18 cellular contexts compared by ENCODE assay signal in the genomic region with DNA sequence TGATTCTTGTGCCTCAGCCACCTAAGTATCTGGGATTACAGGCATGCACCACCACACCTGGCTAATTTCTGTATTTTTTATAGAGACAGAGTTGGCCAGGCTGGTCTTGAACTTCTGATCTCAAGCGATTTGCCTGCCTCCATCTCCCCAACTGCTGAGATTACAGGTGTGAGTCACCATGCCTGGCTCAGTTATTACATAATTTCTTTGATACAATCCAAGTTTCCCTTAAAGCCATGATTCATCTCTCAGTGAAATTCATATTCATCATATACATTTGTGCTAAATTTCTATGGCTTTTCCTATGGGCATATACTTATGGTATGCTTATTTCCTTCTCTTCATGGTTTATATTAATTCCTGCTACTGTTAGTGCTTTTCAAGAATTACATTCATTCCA. TPM values are rescaled to one million over a fixed set of nuclear protein-coding genes. Genes with fewer than 3 reads are reported as not detected.
A peak's percentile ranks its signal among the peaks of the same experiment; 100 is the strongest.
DNase-seq lines count a peak whose midpoint lies in the region; ATAC-seq, FAIRE-seq and TF ChIP-seq lines count a peak whose summit lies in the region.
"Had no signal": no experiment of that assay in that cellular context is flagged by ENCODE, and none has a peak within 500 bp of the region (broad histone marks: within the 10 kb centered on the region; RNA-seq: fewer than 3 reads in every experiment).

No MANE protein-coding gene starts in this region.

- peak; percentile 34 for FAIRE-seq in keratinocyte (lab: Jason Lieb, UNC)
- FAIRE-seq: GM12878, GM18507 had no signal

- no peaks in the 10 kb centered on the region for H3K9me3 ChIP-seq in keratinocyte (ENCODE audit: control insufficient read depth, low read depth, low read length)
- H3K9me3 ChIP-seq: BLaER1 treated with 17β-estradiol and CSF1 and Interleukin-3, amounts not matched to agents 10 nM and 100 nM had no signal

- H3K27me3 Mint-ChIP-seq in activated naive CD4-positive, alpha-beta T cell treated with anti-CD3 and anti-CD28 coated beads for 36 hours (ENCODE audit: low read depth) = peaks cover 16% of the 10 kb centered on the region

- H3K4me3 ChIP-seq in choroid plexus epithelial cell (ENCODE audit: low read depth, low read length) = no peak overlapping the region
- no peak overlapping the region for H3K4me3 ChIP-seq in keratinocyte (ENCODE audit: control insufficient read depth in 2 of 3, extremely low read depth in 1 of 3, insufficient read depth in 2 of 3, low read depth in 1 of 3, low read length in 3 of 3)
- H3K4me3 ChIP-seq: BLaER1 treated with 17β-estradiol and CSF1 and Interleukin-3, amounts not matched to agents 10 nM and 100 nM; GM12878 had no signal

- H3K36me3 ChIP-seq in keratinocyte (ENCODE audit: control insufficient read depth in 2 of 2, extremely low read depth in 1 of 2, insufficient read depth in 2 of 2, low read length in 2 of 2) = no peaks in the 10 kb centered on the region
- H3K36me3 ChIP-seq: BLaER1 treated with 17β-estradiol and CSF1 and Interleukin-3, amounts not matched to agents 10 nM and 100 nM had no signal

- CTCF ChIA-PET in activated naive CD4-positive, alpha-beta T cell treated with anti-CD3 and anti-CD28 coated beads for 36 hours (lab: Charles Lee) = no interaction called here

- no peak overlapping the region for H3K4me3 Mint-ChIP-seq in activated naive CD4-positive, alpha-beta T cell treated with anti-CD3 and anti-CD28 coated beads for 36 hours
- H3K4me3 Mint-ChIP-seq: H9 had no signal

- H3K9me3 Mint-ChIP-seq in activated naive CD4-positive, alpha-beta T cell treated with anti-CD3 and anti-CD28 coated beads for 36 hours = no peaks in the 10 kb centered on the region
- H3K9me3 Mint-ChIP-seq in activated naive CD4-positive, alpha-beta T cell treated with anti-CD3 and anti-CD28 coated beads, Interleukin-2, amount 50 U/mL, for 72 hours = no peaks in the 10 kb centered on the region
- H3K9me3 Mint-ChIP-seq: H9 had no signal

- no peak overlapping the region for H3K27ac ChIP-seq in keratinocyte (ENCODE audit: control insufficient read depth, insufficient read depth, low read length)
- H3K27ac ChIP-seq: BLaER1 treated with 17β-estradiol and CSF1 and Interleukin-3, amounts not matched to agents 10 nM and 100 nM had no signal

- peak; percentile 14 for DNase-seq in activated naive CD4-positive, alpha-beta T cell treated with anti-CD3 and anti-CD28 coated beads for 36 hours
- no peak for DNase-seq in activated naive CD4-positive, alpha-beta T cell treated with anti-CD3 and anti-CD28 coated beads, Interleukin-2, amount 50 U/mL, for 72 hours (ENCODE audit: low spot score in 2 of 2)
- DNase-seq in NCI-H226 (peak; percentile 2), choroid plexus epithelial cell (ENCODE audit: low read depth) (peak; percentile 1), keratinocyte (ENCODE audit: low read depth, low spot score) (no peak), NCI-H774 (lab: John Stamatoyannopoulos, UW) (no peak), amygdala (lab: John Stamatoyannopoulos, UW) (no peak)
- DNase-seq: 8988T; ACHN; CD4-positive, CD25-positive, alpha-beta regulatory T cell; GOT3; H9 had no signal

- intact Hi-C loops in activated naive CD4-positive, alpha-beta T cell treated with anti-CD3 and anti-CD28 coated beads for 36 hours (cut with micrococcal nuclease) = no loop called here

- H3K4me1 ChIP-seq in keratinocyte (ENCODE audit: control insufficient read depth, extremely low read depth, insufficient read depth, low read length) = no peaks in the 10 kb centered on the region
- H3K4me1 ChIP-seq: BLaER1 treated with 17β-estradiol and CSF1 and Interleukin-3, amounts not matched to agents 10 nM and 100 nM had no signal

- H3K4me2 ChIP-seq in keratinocyte (ENCODE audit: control insufficient read depth, extremely low read depth, insufficient read depth, low read depth, low read length) = no peak overlapping the region
- H3K4me2 ChIP-seq: BLaER1 treated with 17β-estradiol and CSF1 and Interleukin-3, amounts not matched to agents 10 nM and 100 nM had no signal

- H3K9me1 ChIP-seq in keratinocyte (ENCODE audit: control insufficient read depth, extremely low read depth, insufficient read depth, low read length) = no peaks in the 10 kb centered on the region

- H3K36me3 Mint-ChIP-seq in activated naive CD4-positive, alpha-beta T cell treated with anti-CD3 and anti-CD28 coated beads for 36 hours (ENCODE audit: low read depth) = peaks cover 5% of the 10 kb centered on the region
- H3K36me3 Mint-ChIP-seq in activated naive CD4-positive, alpha-beta T cell treated with anti-CD3 and anti-CD28 coated beads, Interleukin-2, amount 50 U/mL, for 72 hours = peaks cover 5% of the 10 kb centered on the region in 2 donors
- H3K36me3 Mint-ChIP-seq: CD4-positive, CD25-positive, alpha-beta regulatory T cell had no signal

- no peak for TF ChIP-seq CTCF in choroid plexus epithelial cell (conservative IDR thresholded peaks at IDR 0.05; ENCODE audit: low read depth, low read length)
- no peak for TF ChIP-seq CTCF in keratinocyte (optimal IDR thresholded peaks at IDR 0.05 in 1 of 3, IDR thresholded peaks at IDR 0.05 in 1 of 3, conservative IDR thresholded peaks at IDR 0.05 in 1 of 3; ENCODE audit: extremely low read depth in 1 of 3, insufficient read depth in 2 of 3, low read length in 3 of 3)

- no peaks in the 10 kb centered on the region for H4K20me1 ChIP-seq in keratinocyte (ENCODE audit: control insufficient read depth, extremely low read depth, insufficient read depth, low read length)
- H4K20me1 ChIP-seq: BLaER1 treated with 17β-estradiol and CSF1 and Interleukin-3, amounts not matched to agents 10 nM and 100 nM had no signal

- H3K4me1 Mint-ChIP-seq in activated naive CD4-positive, alpha-beta T cell treated with anti-CD3 and anti-CD28 coated beads for 36 hours (ENCODE audit: low read depth) = peaks cover 17% of the 10 kb centered on the region
- H3K4me1 Mint-ChIP-seq: H9 had no signal

- no peak for ATAC-seq in activated naive CD4-positive, alpha-beta T cell treated with anti-CD3 and anti-CD28 coated beads, Interleukin-2, amount 50 U/mL, for 72 hours
- ATAC-seq: GM12878 had no signal

- H3K27ac Mint-ChIP-seq in activated naive CD4-positive, alpha-beta T cell treated with anti-CD3 and anti-CD28 coated beads for 36 hours = no peak overlapping the region
- no peak overlapping the region for H3K27ac Mint-ChIP-seq in activated naive CD4-positive, alpha-beta T cell treated with anti-CD3 and anti-CD28 coated beads, Interleukin-2, amount 50 U/mL, for 72 hours
- H3K27ac Mint-ChIP-seq: CD4-positive, CD25-positive, alpha-beta regulatory T cell; H9 had no signal

- H3K27me3 ChIP-seq in keratinocyte (ENCODE audit: control insufficient read depth, extremely low read depth, insufficient read depth, low read length) = peaks cover 3% of the 10 kb centered on the region
- H3K27me3 ChIP-seq: BLaER1 treated with 17β-estradiol and CSF1 and Interleukin-3, amounts not matched to agents 10 nM and 100 nM had no signal

- H3K9ac ChIP-seq in keratinocyte (ENCODE audit: control insufficient read depth, extremely low read depth, insufficient read depth, low read length) = no peak overlapping the region
- H3K9ac ChIP-seq: BLaER1 treated with 17β-estradiol and CSF1 and Interleukin-3, amounts not matched to agents 10 nM and 100 nM had no signal

- dilution Hi-C loops in keratinocyte (cut with MboI; ENCODE audit: extremely low pct_ligation_motif_present, low sequenced_read_pairs) = no loop called here

- no peaks in the 10 kb centered on the region for H3K79me2 ChIP-seq in keratinocyte (ENCODE audit: control insufficient read depth, insufficient read depth, low read length)

- H2AFZ ChIP-seq in keratinocyte (ENCODE audit: control insufficient read depth, low read length) = no peak overlapping the region

RNA-seq across cellular contexts. Expression of gene PZP, which starts 29.1 kb away (rescaled TPM):
- not detected for total RNA-seq in activated naive CD4-positive, alpha-beta T cell treated with anti-CD3 and anti-CD28 coated beads for 36 hours
- not detected for total RNA-seq in activated naive CD4-positive, alpha-beta T cell treated with anti-CD3 and anti-CD28 coated beads, Interleukin-2, amount 50 U/mL, for 72 hours
- polyA plus RNA-seq in keratinocyte = not detected in 3 replicates
- polyA plus RNA-seq in keratinocyte (2011; ENCODE audit: low read depth) = not detected
- 0.01 TPM in 1 of 2 replicates, not detected in the other for polyA plus RNA-seq in keratinocyte (2011; cell fraction: cytosol; rRNA removed)
- not detected in 2 replicates for polyA plus RNA-seq in keratinocyte (2011; cell fraction: nucleus; rRNA removed)
- not detected in 2 replicates for polyA plus RNA-seq in keratinocyte (2012; ENCODE audit: low replicate concordance)
- not detected in 3 replicates for polyA minus RNA-seq in keratinocyte
- not detected for polyA minus RNA-seq in keratinocyte (2011; cell fraction: cytosol; rRNA and poly(A)+ RNA removed)
- polyA minus RNA-seq in keratinocyte (2011; cell fraction: nucleus; rRNA and poly(A)+ RNA removed) = not detected in 2 replicates
- total RNA-seq: CD4-positive, CD25-positive, alpha-beta regulatory T cell; Daoy; G401; GM12878; H9; HT-29 had no signal
- polyA plus RNA-seq: GM12878 had no signal

Comparison
In these comparisons a context has a peak if more than half of its experiments do, and no peak if none do; other contexts are left out.
1. DNase-seq: peak in activated naive CD4-positive, alpha-beta T cell treated with anti-CD3 and anti-CD28 coated beads for 36 hours (single experiment), NCI-H226 (single experiment) and choroid plexus epithelial cell (single experiment); none in activated naive CD4-positive, alpha-beta T cell treated with anti-CD3 and anti-CD28 coated beads, Interleukin-2, amount 50 U/mL, for 72 hours (0 of 2), keratinocyte (single experiment), NCI-H774 (single experiment) and amygdala (0 of 56).